ENCODE assay signal across 8 cellular contexts in genomic region chrX:65690057-65690855, GRCh38. TPM values are rescaled to one million over a fixed set of nuclear protein-coding genes. Genes with fewer than 3 reads are reported as not detected.
DNase-seq lines count a peak whose midpoint lies in the region; ATAC-seq and TF ChIP-seq lines count a peak whose summit lies in the region.

No MANE protein-coding gene starts in this region.

- DNase-seq in CD14-positive monocyte (ENCODE audit: low spot score) (no peak), NB4 (ENCODE audit: low read depth) (peak; percentile 63), NCI-H146 (lab: John Stamatoyannopoulos, UW) (no peak), NCI-H82 treated with DMSO at 0.1 percent for 48 hours (lab: John Stamatoyannopoulos, UW; ENCODE audit: unreplicated experiment) (no peak)
- DNase-seq in naive thymus-derived CD4-positive, alpha-beta T cell: no peak

- H3K4me3 ChIP-seq in NB4 (ENCODE audit: low read depth, low read length): no peak overlapping the region
- H3K4me3 ChIP-seq in naive thymus-derived CD4-positive, alpha-beta T cell (ENCODE audit: low read length): peak overlapping the region; percentile 20

- peak overlapping the region; percentile 49 for H3K27ac ChIP-seq in naive thymus-derived CD4-positive, alpha-beta T cell (ENCODE audit: low read depth, low read length)

- TF ChIP-seq CTCF in CD14-positive monocyte (IDR thresholded peaks at IDR 0.05): no peak
- no peak for TF ChIP-seq CTCF in NB4 (IDR thresholded peaks at IDR 0.05; ENCODE audit: low read depth, low read length)

- intact Hi-C loops in CD14-positive monocyte (cut with micrococcal nuclease): loop anchor here in 1 of 2 donors (10.0 kb wide), 1 partner anchor 325 kb away; no protein-coding TSS in a partner anchor
- intact Hi-C loops in dendritic cell treated with granulocyte-macrophage colony-stimulating factor and Interleukin-4, amounts not matched to agents 40 ng/mL and 50 ng/mL, for 4 days (cut with micrococcal nuclease): no loop called here
- intact Hi-C loops in naive thymus-derived CD4-positive, alpha-beta T cell (cut with micrococcal nuclease): loop anchor here in 1 of 2 donors (10.0 kb wide), 2 partner anchors 235 to 295 kb away; no protein-coding TSS in a partner anchor

- H3K4me1 Mint-ChIP-seq in CD14-positive monocyte: peaks cover 88% of the 10 kb centered on the region
- H3K4me1 Mint-ChIP-seq in dendritic cell treated with granulocyte-macrophage colony-stimulating factor and Interleukin-4, amounts not matched to agents 40 ng/mL and 50 ng/mL, for 4 days (ENCODE audit: low read depth): peaks cover 78% of the 10 kb centered on the region
- H3K4me1 Mint-ChIP-seq in naive thymus-derived CD4-positive, alpha-beta T cell: peaks cover 52 to 100% (median 84%) of the 10 kb centered on the region in 7 donors

- peak overlapping the region in 1 of 2 donors; percentile 35 for H3K4me3 Mint-ChIP-seq in CD14-positive monocyte
- no peak overlapping the region for H3K4me3 Mint-ChIP-seq in dendritic cell treated with granulocyte-macrophage colony-stimulating factor and Interleukin-4, amounts not matched to agents 40 ng/mL and 50 ng/mL, for 4 days
- H3K4me3 Mint-ChIP-seq in naive thymus-derived CD4-positive, alpha-beta T cell: peak overlapping the region; percentile 54 to 76 (median 72)

- H3K27me3 Mint-ChIP-seq in CD14-positive monocyte (ENCODE audit: low read depth in 3 of 3): peaks cover 0 to 9% (median 0%) of the 10 kb centered on the region in 3 donors
- H3K27me3 Mint-ChIP-seq in dendritic cell treated with granulocyte-macrophage colony-stimulating factor and Interleukin-4, amounts not matched to agents 40 ng/mL and 50 ng/mL, for 4 days: no peaks in the 10 kb centered on the region
- H3K27me3 Mint-ChIP-seq in naive thymus-derived CD4-positive, alpha-beta T cell: no peaks in the 10 kb centered on the region

- no peaks in the 10 kb centered on the region for H3K27me3 ChIP-seq in naive thymus-derived CD4-positive, alpha-beta T cell (ENCODE audit: control insufficient read depth in 2 of 2, insufficient read depth in 2 of 2, low read length in 2 of 2)

- H3K36me3 ChIP-seq in naive thymus-derived CD4-positive, alpha-beta T cell (ENCODE audit: control insufficient read depth in 2 of 3, insufficient read depth in 3 of 3, low read length in 3 of 3): no peaks in the 10 kb centered on the region

- H3K36me3 Mint-ChIP-seq in CD14-positive monocyte: peaks cover 17 to 39% of the 10 kb centered on the region in 2 donors
- peaks cover 45% of the 10 kb centered on the region for H3K36me3 Mint-ChIP-seq in dendritic cell treated with granulocyte-macrophage colony-stimulating factor and Interleukin-4, amounts not matched to agents 40 ng/mL and 50 ng/mL, for 4 days (ENCODE audit: low read depth)
- peaks cover 4 to 27% (median 17%) of the 10 kb centered on the region in 5 donors for H3K36me3 Mint-ChIP-seq in naive thymus-derived CD4-positive, alpha-beta T cell

- ATAC-seq in naive thymus-derived CD4-positive, alpha-beta T cell: peak; percentile 53
- no peak for ATAC-seq in HG03457 (IDR thresholded peaks at IDR 0.05; ENCODE audit: unreplicated experiment)
- ATAC-seq in HG03442 (IDR thresholded peaks at IDR 0.05; ENCODE audit: unreplicated experiment): no peak

- H3K9me3 ChIP-seq in naive thymus-derived CD4-positive, alpha-beta T cell (ENCODE audit: control insufficient read depth in 2 of 3, low read length in 3 of 3): no peaks in the 10 kb centered on the region

- H3K4me1 ChIP-seq in naive thymus-derived CD4-positive, alpha-beta T cell (ENCODE audit: control insufficient read depth in 2 of 2, insufficient read depth in 2 of 2, low read length in 2 of 2): peaks cover 76 to 86% of the 10 kb centered on the region in 2 donors

- no peak for TF ChIP-seq POLR2A in NB4 (IDR thresholded peaks at IDR 0.05; ENCODE audit: extremely low read depth, insufficient read length)

- POLR2A ChIA-PET in naive thymus-derived CD4-positive, alpha-beta T cell (lab: Charles Lee): interaction anchor here (0.5 to 1.4 kb wide), 4 partner anchors 8 to 90 kb away, joined by 3 read pairs; no protein-coding TSS in a partner anchor

- CTCF ChIA-PET in naive thymus-derived CD4-positive, alpha-beta T cell (lab: Charles Lee): interaction anchor here (0.6 kb wide), 1 partner anchor 93 kb away, joined by 3 read pairs; no protein-coding TSS in a partner anchor

- H3K27ac Mint-ChIP-seq in CD14-positive monocyte: peak overlapping the region; percentile 59 to 90 (median 79)
- peak overlapping the region; percentile 32 for H3K27ac Mint-ChIP-seq in dendritic cell treated with granulocyte-macrophage colony-stimulating factor and Interleukin-4, amounts not matched to agents 40 ng/mL and 50 ng/mL, for 4 days
- peak overlapping the region; percentile 71 to 95 (median 91) for H3K27ac Mint-ChIP-seq in naive thymus-derived CD4-positive, alpha-beta T cell

- peaks cover 0 to 2% (median 0%) of the 10 kb centered on the region in 7 donors for H3K9me3 Mint-ChIP-seq in CD14-positive monocyte
- H3K9me3 Mint-ChIP-seq in dendritic cell treated with granulocyte-macrophage colony-stimulating factor and Interleukin-4, amounts not matched to agents 40 ng/mL and 50 ng/mL, for 4 days: no peaks in the 10 kb centered on the region
- H3K9me3 Mint-ChIP-seq in naive thymus-derived CD4-positive, alpha-beta T cell: peaks cover 0 to 2% (median 0%) of the 10 kb centered on the region in 11 donors

RNA-seq across cellular contexts. Expression of gene MSN, which starts 22.8 kb away (rescaled TPM):
- polyA plus RNA-seq in CD14-positive monocyte: 100 to 1,000 TPM; 691 to 888 TPM
- total RNA-seq in naive thymus-derived CD4-positive, alpha-beta T cell: 100 to 1,000 TPM; 267 to 635 (median 274) TPM
- polyA plus RNA-seq in naive thymus-derived CD4-positive, alpha-beta T cell: 100 to 1,000 TPM; 485 to 550 TPM

Comparison
In these comparisons a context has a peak if more than half of its experiments do, and no peak if none do; other contexts are left out.
1. H3K27ac Mint-ChIP-seq: peak in every context shown above with its lines; median percentile 91 in naive thymus-derived CD4-positive, alpha-beta T cell; 79 in CD14-positive monocyte; 32 in dendritic cell treated with granulocyte-macrophage colony-stimulating factor and Interleukin-4, amounts not matched to agents 40 ng/mL and 50 ng/mL, for 4 days.